8 cellular contexts compared by ENCODE assay signal in the genomic region with DNA sequence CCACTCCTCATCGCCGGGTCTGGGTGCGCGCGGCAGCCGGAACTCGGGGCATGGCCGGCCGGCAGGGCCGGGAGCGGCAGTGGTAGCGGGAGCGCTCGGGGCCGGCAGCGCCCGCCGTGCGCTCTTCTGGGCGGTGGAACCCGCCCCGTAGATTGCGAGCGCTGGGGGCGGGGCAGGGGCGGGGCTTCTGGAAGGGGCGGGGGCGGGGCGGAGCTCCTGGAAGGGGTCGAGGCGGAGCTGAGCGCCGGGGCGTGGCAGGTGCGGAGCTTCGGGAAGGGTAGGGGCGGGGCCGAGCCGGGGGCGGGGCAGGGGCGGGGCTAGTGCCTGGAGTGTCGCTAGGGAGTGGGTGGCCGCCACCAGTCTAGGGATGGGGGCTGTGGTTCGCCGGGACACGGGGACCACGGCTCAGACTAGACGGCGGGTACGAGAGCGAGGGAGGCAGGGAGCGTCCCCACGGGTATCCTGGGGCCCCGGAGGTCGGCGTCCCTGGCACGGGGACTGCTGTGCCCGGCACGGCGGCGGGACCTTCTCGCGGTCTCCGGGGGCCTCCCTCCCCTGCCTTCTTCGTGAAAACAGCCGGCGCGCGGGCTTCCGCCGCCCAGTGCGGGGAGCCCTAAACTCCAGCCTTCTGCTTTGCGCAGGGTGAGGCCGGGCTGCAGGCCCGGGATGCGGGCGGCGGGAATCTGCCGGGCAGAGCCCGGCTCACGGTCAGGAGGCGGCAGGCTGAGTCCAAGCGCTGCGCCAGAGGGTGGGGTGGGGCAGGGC. TPM values are rescaled to one million over a fixed set of nuclear protein-coding genes. Genes with fewer than 3 reads are reported as not detected.
A peak's percentile ranks its signal among the peaks of the same experiment; 100 is the strongest.
DNase-seq lines count a peak whose midpoint lies in the region; ATAC-seq and TF ChIP-seq lines count a peak whose summit lies in the region.

A gene (minus strand): TSS at position 128 of the 765 bp plus-strand sequence. CDS start 117 bp downstream, at position 11.

- H3K4me3 ChIP-seq in IMR-90 (ENCODE audit: insufficient read depth, low read depth, low read length), result peak within 1 kb of the TSS; percentile 98
- peak within 1 kb of the TSS; percentile 67 to 83 for H3K4me3 ChIP-seq in SK-N-SH (ENCODE audit: low read depth in 2 of 2, low read length in 1 of 2)

- peak; percentile 84 for ATAC-seq in GM21529 (IDR thresholded peaks at IDR 0.05; ENCODE audit: unreplicated experiment)
- ATAC-seq in IMR-90 (ENCODE audit: low read depth), result peak; percentile 93
- peak; percentile 91 for ATAC-seq in omental fat pad (ENCODE audit: low FRiP score)

- peaks cover 66% of the 10 kb centered on the region for H3K27me3 Mint-ChIP-seq in activated naive CD4-positive, alpha-beta T cell treated with anti-CD3 and anti-CD28 coated beads, Interleukin-2, amount 10 ng/mL, durations not matched to agents 7 days and 5 days

- H3K9ac ChIP-seq in IMR-90 (ENCODE audit: low read depth, low read length) (peak within 1 kb of the TSS; percentile 63), SK-N-SH (peak within 1 kb of the TSS; percentile 62; the same call in 1 of the 2 replicates)

- no peaks in the 10 kb centered on the region for H3K9me3 Mint-ChIP-seq in activated naive CD4-positive, alpha-beta T cell treated with anti-CD3 and anti-CD28 coated beads, Interleukin-2, amount 10 ng/mL, durations not matched to agents 7 days and 5 days

- no peak within 1 kb of the TSS for H3K56ac ChIP-seq in IMR-90 (ENCODE audit: extremely low read depth, insufficient read depth, low read length)

- no TSS peak for BruUV-seq in IMR-90 (replicated peaks; lab: Mats Ljungman, UMichigan)

- H3K27ac ChIP-seq in IMR-90 (ENCODE audit: insufficient read depth, low read length) (peak within 1 kb of the TSS; percentile 45; the same call in 1 of the 2 replicates), SK-N-SH (ENCODE audit: low read depth in 2 of 2, low read length in 1 of 2) (peak within 1 kb of the TSS in 1 of 2 experiments; percentile 77; a peak in 2 of 4 replicates), substantia nigra (ENCODE audit: low read depth, low read length, poor library complexity, severe bottlenecking) (peak within 1 kb of the TSS; percentile 45)

- POLR2A ChIA-PET in IMR-90 (lab: Charles Lee; ENCODE audit: unreplicated experiment), result no interaction called here
- POLR2A ChIA-PET in SK-N-SH (lab: Yijun Ruan, JAX), result no interaction called here

- 0 out of 2 replicates have a peak, but pooled peaks cover 5% of the 10 kb centered on the region for H3K79me2 ChIP-seq in SK-N-SH (ENCODE audit: insufficient read depth)

- dilution Hi-C loops in IMR-90 (cut with HindIII; ENCODE audit: low sequenced_read_pairs, unreplicated experiment), result no loop called here

- no peak within 1 kb of the TSS for H2BK15ac ChIP-seq in IMR-90 (ENCODE audit: low read depth, low read length)

- TF ChIP-seq POLR2A in IMR-90 (IDR thresholded peaks at IDR 0.05; ENCODE audit: low read depth, low read length), result no peak

- H3K4me2 ChIP-seq in IMR-90 (ENCODE audit: low read depth, low read length), result peak within 1 kb of the TSS; percentile 91
- peak within 1 kb of the TSS; percentile 93 for H3K4me2 ChIP-seq in SK-N-SH

- H2BK120ac ChIP-seq in IMR-90 (ENCODE audit: low read depth, low read length), result no peak within 1 kb of the TSS; the same call in 1 of the 2 replicates

- H3K4me3 Mint-ChIP-seq in activated naive CD4-positive, alpha-beta T cell treated with anti-CD3 and anti-CD28 coated beads, Interleukin-2, amount 10 ng/mL, durations not matched to agents 7 days and 5 days, result peak within 1 kb of the TSS; percentile 78

- peaks cover 5% of the 10 kb centered on the region; the same call in 1 of the 2 replicates for H3K4me1 ChIP-seq in IMR-90 (ENCODE audit: control insufficient read depth, insufficient read depth, low read length)
- H3K4me1 ChIP-seq in SK-N-SH (ENCODE audit: control insufficient read depth in 1 of 2, insufficient read depth in 2 of 2, low read depth in 1 of 2, low read length in 1 of 2), result peaks cover 0 to 26% of the 10 kb centered on the region in 2 experiments; a peak in 1 of 4 replicates

- no peak within 1 kb of the TSS for H3K23ac ChIP-seq in IMR-90 (ENCODE audit: low read depth, low read length)

- no peak within 1 kb of the TSS for H2BK5ac ChIP-seq in IMR-90 (ENCODE audit: low read depth, low read length, poor library complexity, severe bottlenecking)

- peaks cover 9% of the 10 kb centered on the region for H3K4me1 Mint-ChIP-seq in activated naive CD4-positive, alpha-beta T cell treated with anti-CD3 and anti-CD28 coated beads, Interleukin-2, amount 10 ng/mL, durations not matched to agents 7 days and 5 days

- peak within 1 kb of the TSS; percentile 17; the same call in 1 of the 2 replicates for H3K4ac ChIP-seq in IMR-90 (ENCODE audit: low read depth, low read length)

- no peak for TF ChIP-seq CTCF in IMR-90 (conservative IDR thresholded peaks at IDR 0.05; ENCODE audit: low read depth, low read length)
- TF ChIP-seq CTCF in SK-N-SH (IDR thresholded peaks at IDR 0.05), result no peak
- TF ChIP-seq CTCF in omental fat pad (IDR thresholded peaks at IDR 0.05), result no peak

- WGBS in IMR-90 (ENCODE audit: extremely low coverage in 2 of 2, insufficient read length in 1 of 2), 2 experiments, result 2% methylated on average over 11 of the region's 84 CpGs; no CpG with 5 or more reads in 1 of the 2 experiments
- WGBS in SK-N-SH (ENCODE audit: low lambda C conversion rate), result under 1% methylated on average over 25 of the region's 84 CpGs

- peak within 1 kb of the TSS; percentile 82 for H2AK9ac ChIP-seq in IMR-90 (replicated peaks; ENCODE audit: low read depth, low read length, poor library complexity)

- no peak within 1 kb of the TSS for H3K27ac Mint-ChIP-seq in activated naive CD4-positive, alpha-beta T cell treated with anti-CD3 and anti-CD28 coated beads, Interleukin-2, amount 10 ng/mL, durations not matched to agents 7 days and 5 days

- intact Hi-C loops in IMR-90 (cut with micrococcal nuclease), result loop anchor here (5.0 kb wide), 1 partner anchor 36 kb away; no protein-coding TSS in a partner anchor

- H4K5ac ChIP-seq in IMR-90 (ENCODE audit: low read depth, low read length), result peak within 1 kb of the TSS; percentile 59; the same call in 1 of the 2 replicates

- H3K79me1 ChIP-seq in IMR-90 (ENCODE audit: low read depth in 1 of 2, low read length in 2 of 2), result no peaks in the 10 kb centered on the region

- peak within 1 kb of the TSS; percentile 34; the same call in 1 of the 2 replicates for H4K91ac ChIP-seq in IMR-90 (ENCODE audit: insufficient read depth, low read depth, low read length)

- H3F3A ChIP-seq in SK-N-SH (replicated peaks; ENCODE audit: insufficient read depth), result no peaks in the 10 kb centered on the region

- TF ChIP-seq RAD21 in IMR-90 (IDR thresholded peaks at IDR 0.05; ENCODE audit: low read length) (no peak; the same call in 1 of the 2 replicates), SK-N-SH (IDR thresholded peaks at IDR 0.05; ENCODE audit: low read length) (no peak)

- H2AFZ ChIP-seq in IMR-90 (replicated peaks; ENCODE audit: low read length, poor library complexity) (peak within 1 kb of the TSS; percentile 95), SK-N-SH (ENCODE audit: low read depth) (peak within 1 kb of the TSS; percentile 78)

- H4K20me1 ChIP-seq in IMR-90 (ENCODE audit: insufficient read depth, low read length) (no peaks in the 10 kb centered on the region), SK-N-SH (ENCODE audit: insufficient read depth) (no peaks in the 10 kb centered on the region)

- H3K9me2 ChIP-seq in SK-N-SH, result no peaks in the 10 kb centered on the region

- no peak for TF ChIP-seq EP300 in SK-N-SH (IDR thresholded peaks at IDR 0.05; ENCODE audit: borderline replicate concordance in 1 of 2, low read depth in 1 of 2, low read length in 1 of 2)

- peaks cover 23% of the 10 kb centered on the region; the same call in 1 of the 2 replicates for H3K27me3 ChIP-seq in IMR-90 (ENCODE audit: control insufficient read depth, insufficient read depth, low read length)
- no peaks in the 10 kb centered on the region for H3K27me3 ChIP-seq in SK-N-SH (ENCODE audit: insufficient read depth)

- H3K36me3 ChIP-seq in IMR-90 (ENCODE audit: control insufficient read depth, insufficient read depth, low read length) (no peaks in the 10 kb centered on the region), SK-N-SH (replicated peaks in 1 of 2; ENCODE audit: control insufficient read depth in 1 of 2, insufficient read depth in 2 of 2, low read length in 1 of 2) (peaks cover 0 to 4% of the 10 kb centered on the region in 2 experiments)

- H3K14ac ChIP-seq in IMR-90 (replicated peaks; ENCODE audit: low read depth, low read length), result peak within 1 kb of the TSS; percentile 41; the same call in 1 of the 2 replicates

- 0 out of 2 replicates have a peak, but pooled peaks cover 3% of the 10 kb centered on the region for H3K9me1 ChIP-seq in IMR-90 (ENCODE audit: insufficient read depth, low read length)

- CTCF ChIA-PET in IMR-90 (lab: Yijun Ruan, JAX) (no interaction called here), SK-N-SH (lab: Yijun Ruan, JAX) (interaction anchor here (1.0 kb wide), 1 partner anchor 10 kb away, joined by 5 read pairs; no protein-coding TSS in a partner anchor)
- CTCF ChIA-PET in activated naive CD4-positive, alpha-beta T cell treated with anti-CD3 and anti-CD28 coated beads, Interleukin-2, amount 10 ng/mL, durations not matched to agents 7 days and 5 days (lab: Charles Lee), result no interaction called here

- no peak within 1 kb of the TSS for H2AK5ac ChIP-seq in IMR-90 (ENCODE audit: low read depth, low read length)

- in situ Hi-C loops in IMR-90 (cut with MboI; ENCODE audit: low sequenced_read_pairs), result no loop called here

- DNase-seq in DMS79 (lab: John Stamatoyannopoulos, UW) (peak; percentile 50), IMR-90 (peak; percentile 85), SK-N-SH (peak; percentile 100), globus pallidus (ENCODE audit: low spot score) (peak; percentile 94), omental fat pad (ENCODE audit: low spot score) (peak; percentile 71), substantia nigra (lab: John Stamatoyannopoulos, UW) (peak; percentile 49 to 97 (median 91))
- peak; percentile 91 for DNase-seq in activated naive CD4-positive, alpha-beta T cell treated with anti-CD3 and anti-CD28 coated beads, Interleukin-2, amount 10 ng/mL, durations not matched to agents 7 days and 5 days

- H3K9me3 ChIP-seq in IMR-90 (ENCODE audit: control insufficient read depth, insufficient read depth, low read length) (peaks cover 5% of the 10 kb centered on the region; the same call in 1 of the 2 replicates), SK-N-SH (no peaks in the 10 kb centered on the region)

- peak within 1 kb of the TSS; percentile 54 to 58; a peak in 2 of 4 replicates for H4K8ac ChIP-seq in IMR-90 (ENCODE audit: low read depth in 2 of 2, low read length in 2 of 2)

- no peak within 1 kb of the TSS for H2BK20ac ChIP-seq in IMR-90 (ENCODE audit: low read depth, low read length)

- no peak within 1 kb of the TSS for H3K18ac ChIP-seq in IMR-90 (ENCODE audit: low read depth, low read length)

- no peaks in the 10 kb centered on the region for H3K36me3 Mint-ChIP-seq in activated naive CD4-positive, alpha-beta T cell treated with anti-CD3 and anti-CD28 coated beads, Interleukin-2, amount 10 ng/mL, durations not matched to agents 7 days and 5 days

RNA-seq across cellular contexts. Expression of the gene that starts here (rescaled TPM):
- 5.0 TPM in 2 replicates for total RNA-seq in IMR-90 (2012; rRNA removed)
- 8.3 and 9.0 TPM in 2 replicates for polyA plus RNA-seq in IMR-90 (2012; rRNA removed)
- 10.5 and 10.6 TPM in 2 replicates for polyA plus RNA-seq in IMR-90 (2012; cell fraction: cytosol; rRNA removed)
- polyA plus RNA-seq in IMR-90 (2012; cell fraction: nucleus; rRNA removed; ENCODE audit: low replicate concordance), result 5.9 and 10.3 TPM in 2 replicates
- polyA plus RNA-seq in SK-N-SH (2012; rRNA removed), result 27.0 and 27.8 TPM in 2 replicates
- 20.1 and 23.8 TPM in 2 replicates for polyA plus RNA-seq in SK-N-SH (2012; cell fraction: cytosol; rRNA removed)
- 21.1 and 30.0 TPM in 2 replicates for polyA plus RNA-seq in SK-N-SH (2012; cell fraction: nucleus; rRNA removed)
- total RNA-seq in omental fat pad, result 1 to 10 TPM; 5.0 to 8.9 (median 8.1) TPM

Comparison
In these comparisons a context has a peak if more than half of its experiments do, and no peak if none do; other contexts are left out.
1. DNase-seq: peak in every context shown above with its lines; median percentile 100 in SK-N-SH; 94 in globus pallidus; 91 in activated naive CD4-positive, alpha-beta T cell treated with anti-CD3 and anti-CD28 coated beads, Interleukin-2, amount 10 ng/mL, durations not matched to agents 7 days and 5 days; 91 in substantia nigra; 85 in IMR-90; 71 in omental fat pad; 50 in DMS79.